In genomic region chr1:54876814-54877213, GRCh38 we compare ENCODE assay signal across 28 cellular contexts.
"Had no signal": no experiment of that assay in that cellular context is flagged by ENCODE, and none has a peak within 500 bp of the region (broad histone marks: within the 10 kb centered on the region; RNA-seq: fewer than 3 reads in every experiment).

No MANE protein-coding gene starts in this region.

- H3K27me3 ChIP-seq: ascending aorta, body of pancreas, Peyer's patch had no signal

- H3K4me3 Mint-ChIP-seq: activated B cell treated with CpG ODN at 0.5 μM for 24 hours; activated CD4-positive, alpha-beta T cell treated with anti-CD3 and anti-CD28 coated beads, Interleukin-2, amount 10 ng/mL, durations not matched to agents 24 days and 14 days; activated naive CD8-positive, alpha-beta T cell treated with anti-CD3 and anti-CD28 coated beads, Interleukin-2, amount 50 U/mL, for 24 hours; activated T-cell treated with anti-CD3 and anti-CD28 coated beads, Interleukin-2, amount 50 U/mL, for 4 hours; central memory CD8-positive, alpha-beta T cell; T-helper 17 cell had no signal

- H3K4me3 ChIP-seq: ascending aorta, body of pancreas, Peyer's patch had no signal

- H3K9me3 Mint-ChIP-seq: activated B cell treated with CpG ODN at 0.5 μM for 24 hours; activated CD4-positive, alpha-beta T cell treated with anti-CD3 and anti-CD28 coated beads, Interleukin-2, amount 10 ng/mL, durations not matched to agents 24 days and 14 days; activated naive CD4-positive, alpha-beta T cell treated with anti-CD3 and anti-CD28 coated beads, Interleukin-2, amount 50 U/mL, for 72 hours; activated naive CD8-positive, alpha-beta T cell treated with anti-CD3 and anti-CD28 coated beads, Interleukin-2, amount 50 U/mL, for 24 hours; activated T-cell treated with anti-CD3 and anti-CD28 coated beads, Interleukin-2, amount 50 U/mL, for 4 hours; central memory CD8-positive, alpha-beta T cell had no signal

- DNase-seq: activated B cell treated with CpG ODN at 0.5 μM for 24 hours; activated CD4-positive, alpha-beta T cell treated with anti-CD3 and anti-CD28 coated beads for 1 hour; activated CD4-positive, alpha-beta T cell treated with anti-CD3 and anti-CD28 coated beads, Interleukin-2, amount 10 ng/mL, durations not matched to agents 24 days and 14 days; activated CD4-positive, alpha-beta T cell treated with anti-CD3 and anti-CD28 coated beads, Interleukin-2, amount 50 U/mL, for 48 hours; activated CD8-positive, alpha-beta memory T cell treated with anti-CD3 and anti-CD28 coated beads for 24 hours; activated effector memory CD4-positive, alpha-beta T cell treated with anti-CD3 and anti-CD28 coated beads, Interleukin-2, amount 50 U/mL, for 16 hours; activated naive CD4-positive, alpha-beta T cell treated with Interleukin-2 at 50 U/mL for 16 hours; activated naive CD8-positive, alpha-beta T cell treated with anti-CD3 and anti-CD28 coated beads, Interleukin-2, amount 50 U/mL, for 24 hours; activated T-cell treated with anti-CD3 and anti-CD28 coated beads, Interleukin-2, amount 50 U/mL, for 4 hours; amniotic stem cell; body of pancreas; MM.1S; NCI-H1105; NCI-H1436 treated with DMSO at 0.1 percent for 48 hours; NCI-H187; NCI-H2081 treated with DMSO at 0.1 percent for 48 hours; NCI-H2171; NCI-H2227 treated with DMSO at 0.1 percent for 48 hours; NCI-H526; NCI-H774; Peyer's patch; SHP77 treated with DMSO at 0.1 percent for 48 hours; T-helper 17 cell; T-helper 9 cell had no signal

- H3K27ac Mint-ChIP-seq: activated B cell treated with CpG ODN at 0.5 μM for 24 hours; activated CD4-positive, alpha-beta T cell treated with anti-CD3 and anti-CD28 coated beads, Interleukin-2, amount 10 ng/mL, durations not matched to agents 24 days and 14 days; activated naive CD8-positive, alpha-beta T cell treated with anti-CD3 and anti-CD28 coated beads, Interleukin-2, amount 50 U/mL, for 24 hours; T-helper 17 cell had no signal

- H3K27ac ChIP-seq: ascending aorta, Peyer's patch had no signal

- H3K4me1 Mint-ChIP-seq: activated naive CD8-positive, alpha-beta T cell treated with anti-CD3 and anti-CD28 coated beads, Interleukin-2, amount 50 U/mL, for 24 hours; central memory CD8-positive, alpha-beta T cell; T-helper 17 cell had no signal

- FAIRE-seq: bronchial epithelial cell had no signal

- H3K4me1 ChIP-seq: ascending aorta, body of pancreas, Peyer's patch had no signal

- H3K27me3 Mint-ChIP-seq: activated B cell treated with CpG ODN at 0.5 μM for 24 hours; activated CD4-positive, alpha-beta T cell treated with anti-CD3 and anti-CD28 coated beads, Interleukin-2, amount 10 ng/mL, durations not matched to agents 24 days and 14 days; activated naive CD8-positive, alpha-beta T cell treated with anti-CD3 and anti-CD28 coated beads, Interleukin-2, amount 50 U/mL, for 24 hours; central memory CD8-positive, alpha-beta T cell; T-helper 17 cell had no signal

- ATAC-seq: activated naive CD4-positive, alpha-beta T cell treated with anti-CD3 and anti-CD28 coated beads, Interleukin-2, amount 50 U/mL, for 72 hours; activated naive CD8-positive, alpha-beta T cell treated with anti-CD3 and anti-CD28 coated beads, Interleukin-2, amount 50 U/mL, for 24 hours; activated T-cell treated with anti-CD3 and anti-CD28 coated beads, Interleukin-2, amount 50 U/mL, for 4 hours; body of pancreas; T-helper 17 cell had no signal

- H3K9me3 ChIP-seq: body of pancreas, Peyer's patch had no signal
